ENCODE assay signal across 25 cellular contexts in the genomic region with DNA sequence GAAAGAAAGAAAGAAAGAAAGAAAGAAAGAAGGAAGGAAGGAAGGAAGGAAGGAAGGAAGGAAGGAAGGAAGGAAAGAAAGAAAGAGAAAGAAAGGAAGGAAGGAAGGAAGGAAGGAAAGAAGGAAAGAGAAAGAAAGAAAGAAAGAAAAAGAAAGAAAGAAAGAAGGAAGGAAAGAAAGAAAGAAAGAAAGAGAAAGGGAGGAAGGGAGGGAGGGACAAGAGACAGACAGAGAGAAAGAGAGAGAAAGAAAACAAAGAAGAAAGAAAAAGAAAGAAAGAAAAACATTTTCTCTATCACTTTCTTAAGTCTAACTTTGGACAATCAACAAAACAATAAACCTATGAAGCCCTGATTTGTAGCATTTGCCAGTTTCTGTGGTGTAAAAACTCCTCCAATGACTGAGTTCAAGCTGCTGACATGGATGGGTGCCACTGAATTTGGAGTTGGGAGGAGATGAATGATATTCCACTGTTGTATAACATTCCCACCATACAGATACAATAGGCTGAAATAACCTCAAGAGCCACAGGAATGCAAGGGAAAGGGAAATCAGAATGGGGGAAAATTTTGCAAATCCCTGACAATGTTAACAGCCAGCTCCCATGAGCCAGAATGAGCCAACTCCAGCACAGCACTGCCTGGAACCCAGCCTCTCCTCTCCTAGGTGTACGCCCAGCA. TPM values are rescaled to one million over a fixed set of nuclear protein-coding genes. Genes with fewer than 3 reads are reported as not detected.
A peak's percentile ranks its signal among the peaks of the same experiment; 100 is the strongest.
DNase-seq lines count a peak whose midpoint lies in the region; ATAC-seq, FAIRE-seq and TF ChIP-seq lines count a peak whose summit lies in the region.
"Had no signal": no experiment of that assay in that cellular context is flagged by ENCODE, and none has a peak within 500 bp of the region (broad histone marks: within the 10 kb centered on the region; RNA-seq: fewer than 3 reads in every experiment).

No MANE protein-coding gene starts in this region.

- H3K27ac Mint-ChIP-seq in dendritic cell treated with granulocyte-macrophage colony-stimulating factor and Interleukin-4, amounts not matched to agents 40 ng/mL and 50 ng/mL, for 4 days: peak overlapping the region; percentile 31
- no peak overlapping the region for H3K27ac Mint-ChIP-seq in effector memory CD8-positive, alpha-beta T cell
- H3K27ac Mint-ChIP-seq: activated naive CD8-positive, alpha-beta T cell treated with anti-CD3 and anti-CD28 coated beads, Interleukin-2, amount 10 ng/mL, durations not matched to agents 7 days and 5 days; T-helper 1 cell treated with Interleukin-12 subunit alpha and Interleukin-12 subunit beta and Interleukin-4 antibody, amounts not matched to agents 30 μg/mL and 1 μg/mL, for 36 hours had no signal

- H3K27me3 Mint-ChIP-seq in dendritic cell treated with granulocyte-macrophage colony-stimulating factor and Interleukin-4, amounts not matched to agents 40 ng/mL and 50 ng/mL, for 4 days: peaks cover 11% of the 10 kb centered on the region
- H3K27me3 Mint-ChIP-seq in effector memory CD8-positive, alpha-beta T cell: peaks cover 21 to 46% of the 10 kb centered on the region in 2 donors

- no peak for FAIRE-seq in H54 (lab: Jason Lieb, UNC)

- intact Hi-C loops in dendritic cell treated with granulocyte-macrophage colony-stimulating factor and Interleukin-4, amounts not matched to agents 40 ng/mL and 50 ng/mL, for 4 days (cut with micrococcal nuclease): no loop called here

- H3K27me3 ChIP-seq in RWPE2 (ENCODE audit: insufficient read depth, poor library complexity, severe bottlenecking) (no peaks in the 10 kb centered on the region), osteoblast (ENCODE audit: insufficient read depth, low read length) (peaks cover 31% of the 10 kb centered on the region), suprapubic skin (peaks cover 3% of the 10 kb centered on the region)

- H2AFZ ChIP-seq in osteoblast (ENCODE audit: low read length): no peak overlapping the region

- H3K4me1 ChIP-seq in RWPE2 (ENCODE audit: insufficient read depth, poor library complexity, severe bottlenecking) (no peaks in the 10 kb centered on the region), osteoblast (ENCODE audit: insufficient read depth, low read length) (peaks cover 7% of the 10 kb centered on the region), suprapubic skin (no peaks in the 10 kb centered on the region)

- peak; percentile 38 for DNase-seq in H54 (ENCODE audit: insufficient read length, low spot score)
- DNase-seq in RWPE2 (ENCODE audit: low spot score): no peak
- peak; percentile 83 for DNase-seq in osteoblast (ENCODE audit: insufficient read length, low spot score, missing footprints)
- no peak for DNase-seq in effector memory CD8-positive, alpha-beta T cell
- DNase-seq in suprapubic skin (ENCODE audit: low spot score in 2 of 2): no peak
- DNase-seq: activated CD4-positive, alpha-beta T cell treated with anti-CD3 and anti-CD28 coated beads for 4 hours; activated naive CD8-positive, alpha-beta T cell treated with anti-CD3 and anti-CD28 coated beads, Interleukin-2, amount 10 ng/mL, durations not matched to agents 7 days and 5 days; DMS79; H7; hypothalamus; left ventricle myocardium superior; NCI-H1694; NCI-H69; stimulated activated CD4-positive, alpha-beta T cell treated with anti-CD3 and anti-CD28 coated beads, Interleukin-12 subunit alpha, Interleukin-12 subunit beta, amount 100 ng/mL, for 4 hours had no signal

- ATAC-seq in RWPE2 (ENCODE audit: low read depth): peak; percentile 75
- no peak for ATAC-seq in HG03460 (IDR thresholded peaks at IDR 0.05; ENCODE audit: unreplicated experiment)
- no peak for ATAC-seq in effector memory CD8-positive, alpha-beta T cell (replicated peaks)
- no peak for ATAC-seq in HG02763 (IDR thresholded peaks at IDR 0.05; ENCODE audit: unreplicated experiment)
- ATAC-seq: left ventricle myocardium superior, Panc1 had no signal

- no peaks in the 10 kb centered on the region for H3K36me3 ChIP-seq in RWPE2 (ENCODE audit: low read depth)
- no peaks in the 10 kb centered on the region for H3K36me3 ChIP-seq in osteoblast (ENCODE audit: insufficient read depth, low read length)
- no peaks in the 10 kb centered on the region for H3K36me3 ChIP-seq in suprapubic skin

- 67% methylated on average over 1 of the region's 1 CpG for WGBS in suprapubic skin

- H3K9me3 Mint-ChIP-seq in dendritic cell treated with granulocyte-macrophage colony-stimulating factor and Interleukin-4, amounts not matched to agents 40 ng/mL and 50 ng/mL, for 4 days: no peaks in the 10 kb centered on the region
- H3K9me3 Mint-ChIP-seq in effector memory CD8-positive, alpha-beta T cell: no peaks in the 10 kb centered on the region
- H3K9me3 Mint-ChIP-seq: activated naive CD8-positive, alpha-beta T cell treated with anti-CD3 and anti-CD28 coated beads, Interleukin-2, amount 10 ng/mL, durations not matched to agents 7 days and 5 days; CD14-positive monocyte; T-helper 1 cell treated with Interleukin-12 subunit alpha and Interleukin-12 subunit beta and Interleukin-4 antibody, amounts not matched to agents 30 μg/mL and 1 μg/mL, for 36 hours had no signal

- H3K27ac ChIP-seq in RWPE2 (ENCODE audit: poor library complexity, severe bottlenecking) (no peak overlapping the region), osteoblast (ENCODE audit: low read depth, low read length) (no peak overlapping the region), suprapubic skin (no peak overlapping the region)
- H3K27ac ChIP-seq: epithelial cell of prostate, KMS-11 had no signal

- TF ChIP-seq EP300 in suprapubic skin (IDR thresholded peaks at IDR 0.05): no peak

- H3K4me3 ChIP-seq in RWPE2 (ENCODE audit: severe bottlenecking) (no peak overlapping the region), osteoblast (ENCODE audit: insufficient read depth, low read length) (no peak overlapping the region), suprapubic skin (no peak overlapping the region)

- H3K4me1 Mint-ChIP-seq in dendritic cell treated with granulocyte-macrophage colony-stimulating factor and Interleukin-4, amounts not matched to agents 40 ng/mL and 50 ng/mL, for 4 days (ENCODE audit: low read depth): peaks cover 17% of the 10 kb centered on the region
- H3K4me1 Mint-ChIP-seq in effector memory CD8-positive, alpha-beta T cell (ENCODE audit: low read depth in 2 of 2): no peaks in the 10 kb centered on the region
- H3K4me1 Mint-ChIP-seq: activated naive CD8-positive, alpha-beta T cell treated with anti-CD3 and anti-CD28 coated beads, Interleukin-2, amount 10 ng/mL, durations not matched to agents 7 days and 5 days had no signal

- no peaks in the 10 kb centered on the region for H3K79me2 ChIP-seq in osteoblast (ENCODE audit: insufficient read depth, low read length)

- TF ChIP-seq POLR2A in H54 (IDR thresholded peaks at IDR 0.05; ENCODE audit: low read depth, low read length): no peak
- TF ChIP-seq POLR2A in suprapubic skin (IDR thresholded peaks at IDR 0.05): no peak

- H3K9me3 ChIP-seq in RWPE2 (ENCODE audit: severe bottlenecking) (no peaks in the 10 kb centered on the region), osteoblast (ENCODE audit: low read depth, low read length) (no peaks in the 10 kb centered on the region), suprapubic skin (no peaks in the 10 kb centered on the region)

- H3K4me2 ChIP-seq in osteoblast (ENCODE audit: insufficient read depth, low read length): no peak overlapping the region
- H3K4me2 ChIP-seq: KMS-11 had no signal

- no peak overlapping the region for H3K4me3 Mint-ChIP-seq in dendritic cell treated with granulocyte-macrophage colony-stimulating factor and Interleukin-4, amounts not matched to agents 40 ng/mL and 50 ng/mL, for 4 days
- H3K4me3 Mint-ChIP-seq in effector memory CD8-positive, alpha-beta T cell: no peak overlapping the region
- H3K4me3 Mint-ChIP-seq: activated naive CD8-positive, alpha-beta T cell treated with anti-CD3 and anti-CD28 coated beads, Interleukin-2, amount 10 ng/mL, durations not matched to agents 7 days and 5 days; CD14-positive monocyte; T-helper 1 cell treated with Interleukin-12 subunit alpha and Interleukin-12 subunit beta and Interleukin-4 antibody, amounts not matched to agents 30 μg/mL and 1 μg/mL, for 36 hours had no signal

- TF ChIP-seq CTCF in RWPE2 (IDR thresholded peaks at IDR 0.05; ENCODE audit: poor library complexity, severe bottlenecking): no peak
- no peak for TF ChIP-seq CTCF in osteoblast (IDR thresholded peaks at IDR 0.05; ENCODE audit: extremely low read depth, low read depth, low read length)
- TF ChIP-seq CTCF in suprapubic skin (IDR thresholded peaks at IDR 0.05): no peak

- no peaks in the 10 kb centered on the region for H4K20me1 ChIP-seq in osteoblast (ENCODE audit: insufficient read depth, low read length)

- H3K36me3 Mint-ChIP-seq in dendritic cell treated with granulocyte-macrophage colony-stimulating factor and Interleukin-4, amounts not matched to agents 40 ng/mL and 50 ng/mL, for 4 days (ENCODE audit: low read depth): no peaks in the 10 kb centered on the region
- H3K36me3 Mint-ChIP-seq in effector memory CD8-positive, alpha-beta T cell (ENCODE audit: insufficient read depth): no peaks in the 10 kb centered on the region
- H3K36me3 Mint-ChIP-seq: activated naive CD8-positive, alpha-beta T cell treated with anti-CD3 and anti-CD28 coated beads, Interleukin-2, amount 10 ng/mL, durations not matched to agents 7 days and 5 days; CD14-positive monocyte had no signal

RNA-seq across cellular contexts. Expression of gene RTP3, which starts 15.0 kb away (rescaled TPM):
- total RNA-seq in osteoblast: not detected in 2 replicates
- not detected for total RNA-seq in suprapubic skin
- total RNA-seq: activated naive CD8-positive, alpha-beta T cell treated with anti-CD3 and anti-CD28 coated beads, Interleukin-2, amount 10 ng/mL, durations not matched to agents 7 days and 5 days; chondrocyte; left ventricle myocardium superior; myocyte; posterior vena cava had no signal

RNA-seq across cellular contexts. Expression of gene LTF, which starts 18.1 kb away (rescaled TPM):
- total RNA-seq in osteoblast: 0.59 and 0.72 TPM in 2 replicates
- 1 to 10 TPM; 2.3 to 8.6 (median 3.7) TPM for total RNA-seq in suprapubic skin
- total RNA-seq: activated naive CD8-positive, alpha-beta T cell treated with anti-CD3 and anti-CD28 coated beads, Interleukin-2, amount 10 ng/mL, durations not matched to agents 7 days and 5 days; chondrocyte; H7 had no signal

Comparison
In these comparisons a context has a peak if more than half of its experiments do, and no peak if none do; other contexts are left out.
1. DNase-seq: peak in H54 (single experiment) and osteoblast (single experiment); none in RWPE2 (single experiment), effector memory CD8-positive, alpha-beta T cell (0 of 3) and suprapubic skin (0 of 2).